21 cellular contexts compared by ENCODE assay signal in the genomic region with DNA sequence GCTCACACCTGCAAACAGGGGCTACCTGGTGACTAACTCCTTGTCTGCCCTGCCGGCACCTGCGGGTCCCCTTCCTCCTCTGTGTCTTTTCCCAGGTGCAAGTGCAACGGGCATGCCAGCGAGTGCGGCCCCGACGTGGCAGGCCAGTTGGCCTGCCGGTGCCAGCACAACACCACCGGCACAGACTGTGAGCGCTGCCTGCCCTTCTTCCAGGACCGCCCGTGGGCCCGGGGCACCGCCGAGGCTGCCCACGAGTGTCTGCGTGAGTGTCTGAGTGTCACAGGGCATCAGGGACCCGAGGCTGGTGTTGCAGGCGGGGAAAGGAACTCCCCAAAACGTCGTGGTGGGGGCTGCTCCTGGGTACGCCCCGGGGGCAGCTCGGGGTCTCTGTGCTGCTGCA. TPM values are rescaled to one million over a fixed set of nuclear protein-coding genes. Genes with fewer than 3 reads are reported as not detected.
"Had no signal": no experiment of that assay in that cellular context is flagged by ENCODE, and none has a peak within 500 bp of the region (broad histone marks: within the 10 kb centered on the region; RNA-seq: fewer than 3 reads in every experiment).

No MANE protein-coding gene starts in this region.

- H3K9me3 ChIP-seq: esophagus squamous epithelium, prostate gland, right atrium auricular region, testis, tibial artery, uterus had no signal

- H3K4me3 ChIP-seq: coronary artery, esophagus squamous epithelium, lung, prostate gland, right atrium auricular region, smooth muscle cell, testis, tibial artery, uterus had no signal

- H3K27ac ChIP-seq: uterus had no signal

- ATAC-seq: effector memory CD8-positive, alpha-beta T cell; natural killer cell treated with Interleukin-12 subunit alpha and Interleukin-12 subunit beta and Interleukin-15 and Interleukin-18, amount 100 ng/mL, for 72 hours; sciatic nerve; stimulated activated effector memory CD8-positive, alpha-beta T cell treated with anti-CD3 and anti-CD28 coated beads, Interleukin-12 subunit alpha, Interleukin-12 subunit beta, amount 100 ng/mL, for 72 hours had no signal

- DNase-seq: dermis blood vessel endothelial cell; effector memory CD8-positive, alpha-beta T cell; erythroblast; esophagus squamous epithelium; foreskin melanocyte; glutamatergic neuron; stimulated activated CD4-positive, alpha-beta T cell treated with anti-CD3 and anti-CD28 coated beads, Interleukin-2, amount 100 ng/mL, for 24 hours; stimulated activated CD4-positive, alpha-beta T cell treated with anti-CD3 and anti-CD28 coated beads, Interleukin-4, amount 100 ng/mL, for 24 hours; stimulated activated naive CD4-positive, alpha-beta T cell treated with Interleukin-2 at 50 U/mL for 16 hours; tibial artery; uterus had no signal

- H3K27me3 ChIP-seq: right atrium auricular region, testis, uterus had no signal

- H3K4me1 ChIP-seq: prostate gland, uterus had no signal

- H3K4me2 ChIP-seq: smooth muscle cell had no signal

- H3K36me3 ChIP-seq: esophagus squamous epithelium, prostate gland, right atrium auricular region, tibial artery, uterus had no signal

RNA-seq across cellular contexts. Expression of a gene that starts 27.1 kb away (rescaled TPM):
- total RNA-seq: natural killer cell treated with Interleukin-12 subunit alpha and Interleukin-12 subunit beta and Interleukin-15 and Interleukin-18, amount 100 ng/mL, for 72 hours had no signal
- polyA plus RNA-seq: keratinocyte had no signal
